ENCODE assay signal across 18 cellular contexts in the genomic region with DNA sequence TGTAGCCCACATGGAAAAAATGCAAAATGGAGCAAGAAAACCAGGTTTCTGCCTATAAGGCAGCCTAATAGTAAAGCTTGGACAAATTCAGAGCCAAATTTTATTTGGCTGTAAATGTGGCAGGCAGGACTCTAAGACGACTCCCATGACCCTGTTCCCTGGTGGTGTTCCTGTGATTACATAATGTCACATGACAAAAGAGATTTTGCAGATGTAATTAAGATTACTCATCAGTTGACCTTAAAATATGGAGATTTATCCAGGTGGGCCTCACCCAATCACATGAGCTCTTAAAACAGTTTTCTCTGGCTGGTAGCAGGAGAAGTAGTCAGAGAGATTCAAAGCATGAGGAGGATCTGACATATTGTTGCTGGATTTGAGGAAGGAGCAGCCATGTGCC.
A peak's percentile ranks its signal among the peaks of the same experiment; 100 is the strongest.
DNase-seq lines count a peak whose midpoint lies in the region; ATAC-seq, FAIRE-seq and TF ChIP-seq lines count a peak whose summit lies in the region.
"Had no signal": no experiment of that assay in that cellular context is flagged by ENCODE, and none has a peak within 500 bp of the region (broad histone marks: within the 10 kb centered on the region; RNA-seq: fewer than 3 reads in every experiment).

No MANE protein-coding gene starts in this region.

- no peak overlapping the region for H2BK5ac ChIP-seq in H1 (ENCODE audit: low read depth, low read length)

- H3K79me2 ChIP-seq in GM23338 (replicated peaks; ENCODE audit: insufficient read depth) (no peaks in the 10 kb centered on the region), H1 (ENCODE audit: control insufficient read depth in 1 of 2, insufficient read depth in 2 of 2, low read length in 2 of 2) (no peaks in the 10 kb centered on the region)

- H2BK120ac ChIP-seq in H1 (replicated peaks; ENCODE audit: low read depth, low read length) = no peak overlapping the region

- H3K4me3 Mint-ChIP-seq in GM23338 = no peak overlapping the region
- H3K4me3 Mint-ChIP-seq: B cell; CD4-positive, alpha-beta memory T cell had no signal

- no peak overlapping the region for H2AK5ac ChIP-seq in H1 (ENCODE audit: low read depth, low read length)

- DNase-seq in GM23338 (ENCODE audit: low spot score) = no peak
- DNase-seq in H1 (ENCODE audit: low read depth in 1 of 2, low spot score in 2 of 2) = no peak
- DNase-seq in foreskin keratinocyte = no peak
- DNase-seq in prostate gland (ENCODE audit: low spot score) = no peak
- no peak for DNase-seq in AG08396 (ENCODE audit: low spot score)
- no peak for DNase-seq in ecto neural progenitor cell (ENCODE audit: low spot score)
- DNase-seq: 8988T; C1 segment of cervical spinal cord; CD4-positive, alpha-beta memory T cell; DMS79 had no signal

- H3K14ac ChIP-seq in H1 (ENCODE audit: insufficient read length) = no peak overlapping the region

- no peaks in the 10 kb centered on the region for H3K27me3 ChIP-seq in GM23338 (ENCODE audit: insufficient read depth)
- H3K27me3 ChIP-seq in H1 (replicated peaks in 1 of 4; ENCODE audit: control insufficient read depth in 3 of 4, extremely low read depth in 1 of 4, insufficient read depth in 3 of 4, low read length in 3 of 4) = no peaks in the 10 kb centered on the region
- H3K27me3 ChIP-seq in foreskin keratinocyte = no peaks in the 10 kb centered on the region
- H3K27me3 ChIP-seq in prostate gland (replicated peaks; ENCODE audit: insufficient read depth) = no peaks in the 10 kb centered on the region

- no peaks in the 10 kb centered on the region for H3K9me3 Mint-ChIP-seq in GM23338
- H3K9me3 Mint-ChIP-seq: CD4-positive, alpha-beta memory T cell had no signal

- no peak overlapping the region for H3K18ac ChIP-seq in H1 (ENCODE audit: extremely low read depth, low read length)

- H4K91ac ChIP-seq in H1 (replicated peaks; ENCODE audit: insufficient read length, low read length) = no peak overlapping the region

- no peak for ATAC-seq in GM23338
- ATAC-seq in foreskin keratinocyte = peak; percentile 10
- no peak for ATAC-seq in HG02759 (IDR thresholded peaks at IDR 0.05; ENCODE audit: unreplicated experiment)
- ATAC-seq in GM18519 (IDR thresholded peaks at IDR 0.05; ENCODE audit: low FRiP score, unreplicated experiment) = no peak
- ATAC-seq: GM12878, HepG2 had no signal

- H2BK15ac ChIP-seq in H1 (ENCODE audit: low read length) = no peak overlapping the region

- no peaks in the 10 kb centered on the region for H4K20me1 ChIP-seq in GM23338 (replicated peaks; ENCODE audit: insufficient read depth)
- no peaks in the 10 kb centered on the region for H4K20me1 ChIP-seq in H1 (replicated peaks in 1 of 2; ENCODE audit: control insufficient read depth in 1 of 2, insufficient read depth in 2 of 2, low read length in 2 of 2)

- no peak overlapping the region for H3K27ac Mint-ChIP-seq in GM23338
- H3K27ac Mint-ChIP-seq: B cell had no signal

- no peak for TF ChIP-seq RAD21 in H1 (IDR thresholded peaks at IDR 0.05 in 1 of 2, conservative IDR thresholded peaks at IDR 0.05 in 1 of 2; ENCODE audit: low read depth in 2 of 2, low read length in 2 of 2)

- H3K27ac ChIP-seq in GM23338 (ENCODE audit: low read depth) = no peak overlapping the region
- no peak overlapping the region for H3K27ac ChIP-seq in H1 (ENCODE audit: low read depth, low read length)
- H3K27ac ChIP-seq in foreskin keratinocyte = no peak overlapping the region
- peak overlapping the region; percentile 17 to 18 for H3K27ac ChIP-seq in prostate gland

- H3K27me3 Mint-ChIP-seq in GM23338 (ENCODE audit: insufficient read depth, low read depth, poor library complexity) = peaks cover 6% of the 10 kb centered on the region
- H3K27me3 Mint-ChIP-seq: CD4-positive, alpha-beta memory T cell had no signal

- no peak overlapping the region for H4K5ac ChIP-seq in H1 (ENCODE audit: insufficient read length, low read depth, low read length)

- intact Hi-C loops in prostate gland (cut with DNase I) = loop anchor here (10.0 kb wide), 1 partner anchor 529 kb away; no protein-coding TSS in a partner anchor

- H2BK20ac ChIP-seq in H1 (ENCODE audit: low read length) = no peak overlapping the region

- no peak overlapping the region for H3K9ac ChIP-seq in H1 (replicated peaks in 1 of 4; ENCODE audit: extremely low read depth in 1 of 4, low read depth in 3 of 4, low read length in 3 of 4)

- H3K4me1 Mint-ChIP-seq in GM23338 = peaks cover 18% of the 10 kb centered on the region
- H3K4me1 Mint-ChIP-seq: B cell; CD4-positive, alpha-beta memory T cell had no signal

- POLR2A ChIA-PET in H1 (lab: Charles Lee; ENCODE audit: partially characterized antibody) = interaction anchor here (1.2 to 1.3 kb wide), 2 partner anchors 11 to 585 kb away, joined by 3 read pairs; no protein-coding TSS in a partner anchor

- FAIRE-seq in H1 (lab: Jason Lieb, UNC) = no peak
- FAIRE-seq: GM12878, GM19239, H54, HepG2, HTR-8/SVneo had no signal

- H3K56ac ChIP-seq in H1 (replicated peaks; ENCODE audit: insufficient read length, low read depth, low read length) = no peak overlapping the region

- no peaks in the 10 kb centered on the region for H3F3A ChIP-seq in GM23338 (replicated peaks; ENCODE audit: low read depth)

- no peak overlapping the region for H3K4ac ChIP-seq in H1 (replicated peaks; ENCODE audit: insufficient read length, low read depth, low read length)

- H3K4me3 ChIP-seq in GM23338 (no peak overlapping the region), H1 (ENCODE audit: extremely low read depth in 1 of 4, insufficient read depth in 2 of 4, low read depth in 3 of 4, low read length in 4 of 4) (no peak overlapping the region), prostate gland (no peak overlapping the region)
- H3K4me3 ChIP-seq: GM12878 had no signal

- CTCF ChIA-PET in H1 (lab: Charles Lee; ENCODE audit: partially characterized antibody) = interaction anchor here (0.8 to 5.8 kb wide), 3 partner anchors 11 to 112 kb away, joined by 3 to 69 read pairs (median 4); no protein-coding TSS in a partner anchor

- H2AFZ ChIP-seq in GM23338 (no peak overlapping the region), H1 (ENCODE audit: low read length) (no peak overlapping the region)

- H3K9me3 ChIP-seq in H1 (ENCODE audit: insufficient read depth in 2 of 2, low read depth in 1 of 2, low read length in 1 of 2) = no peaks in the 10 kb centered on the region
- no peaks in the 10 kb centered on the region for H3K9me3 ChIP-seq in prostate gland

- peaks cover 46% of the 10 kb centered on the region for H3K36me3 Mint-ChIP-seq in GM23338 (ENCODE audit: low read depth)
- H3K36me3 Mint-ChIP-seq: CD4-positive, alpha-beta memory T cell had no signal

- no peak for TF ChIP-seq CTCF in GM23338 (conservative IDR thresholded peaks at IDR 0.05; ENCODE audit: low read depth in 2 of 2)
- no peak for TF ChIP-seq CTCF in H1 (IDR thresholded peaks at IDR 0.05; ENCODE audit: control extremely low read depth in 1 of 3, insufficient read depth in 1 of 3, low read depth in 1 of 3, low read length in 3 of 3)
- TF ChIP-seq CTCF in foreskin keratinocyte (conservative IDR thresholded peaks at IDR 0.05) = no peak
- no peak for TF ChIP-seq CTCF in prostate gland (IDR thresholded peaks at IDR 0.05)

- H3K36me3 ChIP-seq in GM23338 (ENCODE audit: insufficient read depth) = no peaks in the 10 kb centered on the region; the same call in 1 of the 2 replicates
- no peaks in the 10 kb centered on the region for H3K36me3 ChIP-seq in H1 (ENCODE audit: control insufficient read depth in 2 of 4, insufficient read depth in 4 of 4, low read length in 3 of 4)
- H3K36me3 ChIP-seq in prostate gland = no peaks in the 10 kb centered on the region

- peak overlapping the region; percentile 50; the same call in 1 of the 2 replicates for H2BK12ac ChIP-seq in H1 (ENCODE audit: low read depth, low read length)

- no peak overlapping the region for H3K23ac ChIP-seq in H1 (ENCODE audit: insufficient read length)

- 71% methylated on average over 1 of the region's 1 CpG; no CpG with 5 or more reads in 1 of the 2 experiments for WGBS in H1 (ENCODE audit: extremely low coverage in 1 of 2, insufficient coverage in 1 of 2, insufficient read length in 1 of 2, insufficient replicate concordance in 2 of 2, low coverage in 1 of 2, low lambda C conversion rate in 2 of 2, missing lambda C conversion rate in 1 of 2), 2 experiments
- 48% methylated on average over 1 of the region's 1 CpG for WGBS in prostate gland

- no peaks in the 10 kb centered on the region for H3K79me1 ChIP-seq in H1 (ENCODE audit: low read depth, low read length)

- H3K9me2 ChIP-seq in GM23338 (ENCODE audit: insufficient read depth) = 0 out of 2 replicates have a peak, but pooled peaks cover 3% of the 10 kb centered on the region

- TF ChIP-seq EP300 in H1 (IDR thresholded peaks at IDR 0.05; ENCODE audit: borderline replicate concordance in 1 of 2, low read depth in 2 of 2, low read length in 2 of 2) = no peak

- H3K4me1 ChIP-seq in GM23338 (ENCODE audit: insufficient read depth) (peaks cover 9% of the 10 kb centered on the region), H1 (replicated peaks in 1 of 4; ENCODE audit: control insufficient read depth in 3 of 4, insufficient read depth in 4 of 4, low read length in 3 of 4) (peaks cover 0 to 4% (median 0%) of the 10 kb centered on the region in 4 experiments; a peak in 1 of 7 replicates), foreskin keratinocyte (no peaks in the 10 kb centered on the region), prostate gland (replicated peaks) (no peaks in the 10 kb centered on the region)

- peak overlapping the region; percentile 53; the same call in 1 of the 2 replicates for H3K4me2 ChIP-seq in GM23338
- no peak overlapping the region for H3K4me2 ChIP-seq in H1 (ENCODE audit: insufficient read depth in 1 of 2, low read depth in 2 of 2, low read length in 2 of 2)

- H4K8ac ChIP-seq in H1 (ENCODE audit: extremely low read depth, insufficient read depth, low read length) = no peak overlapping the region

- TF ChIP-seq POLR2A in H1 (IDR thresholded peaks at IDR 0.05; ENCODE audit: control extremely low read depth in 1 of 2, low read depth in 2 of 2, low read length in 2 of 2) = no peak
- no peak for TF ChIP-seq POLR2A in prostate gland (IDR thresholded peaks at IDR 0.05)

- H3K23me2 ChIP-seq in H1 (ENCODE audit: low read depth, low read length) = no peaks in the 10 kb centered on the region

TF ChIP-seq in H1, 55 proteins besides CTCF, POLR2A, EP300 and RAD21 (continues in another document):
- no peak for TF ChIP-seq FOSL1 (IDR thresholded peaks at IDR 0.05; ENCODE audit: insufficient read depth, low read depth, low read length)

Comparison
In these comparisons a context has a peak if more than half of its experiments do, and no peak if none do; other contexts are left out.
1. H3K27ac ChIP-seq: peak in prostate gland (2 of 2); none in GM23338 (single experiment), H1 (single experiment) and foreskin keratinocyte (single experiment).